In genomic region chr19:46850228-46851203, GRCh38 we compare ENCODE assay signal across 1 cellular context.
TF ChIP-seq lines count a peak whose summit lies in the region.

AP2S1 (minus strand) TSS chr19:46850846; CDS start chr19:46850766, 80 bp downstream.

TF ChIP-seq in GM12878, 131 proteins besides CTCF, POLR2A, EP300 and RAD21 (continued from another document and continues in another):
- TF ChIP-seq ZNF592 (IDR thresholded peaks at IDR 0.05): no peak
- no peak for TF ChIP-seq HDAC2 (IDR thresholded peaks at IDR 0.05)
- TF ChIP-seq HCFC1 (IDR thresholded peaks at IDR 0.05; ENCODE audit: low read length): peak; percentile 100
- TF ChIP-seq PRDM15 (CRISPR knock-in tag; IDR thresholded peaks at IDR 0.05): no peak
- TF ChIP-seq CUX1 (IDR thresholded peaks at IDR 0.05; ENCODE audit: insufficient replicate concordance, low read depth, low read length): no peak
- no peak for TF ChIP-seq ZNF622 (IDR thresholded peaks at IDR 0.05)
- TF ChIP-seq ATF3 (IDR thresholded peaks at IDR 0.05; ENCODE audit: borderline replicate concordance, extremely low read depth, low read depth, low read length): peak; percentile 64; the same call in 1 of the 2 replicates
- no peak for TF ChIP-seq SP1 (IDR thresholded peaks at IDR 0.05; ENCODE audit: low read depth, low read length)
- no peak for TF ChIP-seq SREBF2 (IDR thresholded peaks at IDR 0.05; ENCODE audit: low read length)
- TF ChIP-seq ESRRA (IDR thresholded peaks at IDR 0.05; ENCODE audit: low read length): peak; percentile 72; the same call in 1 of the 2 replicates
- TF ChIP-seq E2F8 (IDR thresholded peaks at IDR 0.05; ENCODE audit: low read depth, partially characterized antibody): peak; percentile 70
- TF ChIP-seq FOXK2 (IDR thresholded peaks at IDR 0.05): no peak
- TF ChIP-seq IRF3 (IDR thresholded peaks at IDR 0.05): no peak
- TF ChIP-seq KDM1A (IDR thresholded peaks at IDR 0.05; ENCODE audit: borderline replicate concordance): no peak
- TF ChIP-seq CEBPB (IDR thresholded peaks at IDR 0.05; ENCODE audit: borderline replicate concordance in 1 of 2, low read depth in 2 of 2, low read length in 2 of 2): no peak
- 0 out of 2 replicates have a peak, but pooled peaks have one; percentile 44 for TF ChIP-seq NFIC (IDR thresholded peaks at IDR 0.05; ENCODE audit: low read depth, low read length)
- no peak for TF ChIP-seq ASH2L (IDR thresholded peaks at IDR 0.05; ENCODE audit: borderline replicate concordance, low read depth)
- TF ChIP-seq SUPT20H (IDR thresholded peaks at IDR 0.05; ENCODE audit: borderline replicate concordance, control insufficient read depth, low read depth, low read length): no peak
- TF ChIP-seq POU2F2 (IDR thresholded peaks at IDR 0.05; ENCODE audit: borderline replicate concordance, low read depth, low read length): no peak
- TF ChIP-seq LARP7 (IDR thresholded peaks at IDR 0.05): peak; percentile 52; the same call in 1 of the 2 replicates
- peak; percentile 48; the same call in 1 of the 2 replicates for TF ChIP-seq SMARCA5 (IDR thresholded peaks at IDR 0.05)
- TF ChIP-seq CHD4 (IDR thresholded peaks at IDR 0.05): no peak
- TF ChIP-seq SREBF1 (IDR thresholded peaks at IDR 0.05; ENCODE audit: low read length): peak; percentile 95
- TF ChIP-seq BCL3 (IDR thresholded peaks at IDR 0.05; ENCODE audit: borderline replicate concordance, insufficient read depth, low read depth, low read length, poor library complexity, severe bottlenecking): no peak
- TF ChIP-seq EZH2 (IDR thresholded peaks at IDR 0.05; ENCODE audit: borderline replicate concordance, control insufficient read depth, low read depth, low read length): no peak
- TF ChIP-seq MLLT1 (IDR thresholded peaks at IDR 0.05): no peak
- no peak for TF ChIP-seq CBX5 (IDR thresholded peaks at IDR 0.05; ENCODE audit: low read depth)
- TF ChIP-seq IKZF1 (conservative IDR thresholded peaks at IDR 0.05): peak; percentile 100
- TF ChIP-seq KAT2A (conservative IDR thresholded peaks at IDR 0.05; ENCODE audit: control insufficient read depth, low read depth, low read length): no peak
- no peak for TF ChIP-seq RCOR1 (conservative IDR thresholded peaks at IDR 0.05; ENCODE audit: low read depth, low read length)
- TF ChIP-seq ZNF207 (IDR thresholded peaks at IDR 0.05; ENCODE audit: borderline replicate concordance): 0 out of 2 replicates have a peak, but pooled peaks have one; percentile 80
- no peak for TF ChIP-seq TCF3 (IDR thresholded peaks at IDR 0.05; ENCODE audit: borderline replicate concordance, insufficient read depth, low read depth, low read length)
- no peak for TF ChIP-seq ZNF384 (IDR thresholded peaks at IDR 0.05; ENCODE audit: borderline replicate concordance, low read depth, low read length)
- no peak for TF ChIP-seq USF1 (IDR thresholded peaks at IDR 0.05; ENCODE audit: borderline replicate concordance, extremely low read length, insufficient read depth, low read depth, low read length)
- peak; percentile 70; the same call in 1 of the 2 replicates for TF ChIP-seq POLR2AphosphoS5 (IDR thresholded peaks at IDR 0.05; ENCODE audit: low read length)
